In the genomic region with DNA sequence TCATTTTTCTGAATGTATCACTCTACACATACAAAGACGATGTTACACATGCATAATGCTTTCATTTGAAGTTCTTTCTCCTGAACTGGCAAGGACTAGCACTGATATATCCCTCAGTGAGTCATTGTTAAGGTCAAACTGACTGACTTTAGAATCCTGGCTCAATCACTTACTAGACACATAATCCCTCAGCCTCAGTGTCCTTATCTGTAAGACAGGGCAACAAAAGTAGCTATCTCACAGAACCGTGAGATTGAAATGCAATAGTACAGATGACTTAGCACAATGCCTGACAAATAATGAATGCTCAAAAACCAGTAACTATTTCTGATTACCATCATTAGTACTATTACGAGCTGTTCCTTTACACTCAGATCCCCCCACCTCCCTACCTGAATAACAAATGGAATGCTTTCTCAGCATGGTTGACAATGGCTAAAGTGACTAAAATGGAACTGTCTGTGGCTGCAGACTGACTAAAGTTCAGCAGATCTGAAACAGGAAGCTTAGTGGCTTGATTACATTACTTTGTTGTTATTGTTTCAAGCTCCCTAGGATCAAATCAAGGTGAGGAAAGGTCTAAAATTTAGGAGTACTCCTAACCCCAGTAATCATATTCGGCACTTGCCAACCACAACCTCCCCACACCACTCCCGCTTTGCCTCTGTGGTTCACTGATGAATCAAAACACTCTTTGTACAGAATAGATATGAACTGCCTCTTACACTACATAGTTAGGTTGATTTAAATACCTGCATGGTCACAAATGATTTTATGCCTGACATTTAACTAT, we compare ENCODE assay signal across 1 cellular context.
TF ChIP-seq lines count a peak whose summit lies in the region.

No MANE protein-coding gene starts in this region.

TF ChIP-seq in K562, 482 proteins besides CTCF, POLR2A, EP300 and RAD21 (continued from another document and continues in another):
- TF ChIP-seq, protein P1, sequence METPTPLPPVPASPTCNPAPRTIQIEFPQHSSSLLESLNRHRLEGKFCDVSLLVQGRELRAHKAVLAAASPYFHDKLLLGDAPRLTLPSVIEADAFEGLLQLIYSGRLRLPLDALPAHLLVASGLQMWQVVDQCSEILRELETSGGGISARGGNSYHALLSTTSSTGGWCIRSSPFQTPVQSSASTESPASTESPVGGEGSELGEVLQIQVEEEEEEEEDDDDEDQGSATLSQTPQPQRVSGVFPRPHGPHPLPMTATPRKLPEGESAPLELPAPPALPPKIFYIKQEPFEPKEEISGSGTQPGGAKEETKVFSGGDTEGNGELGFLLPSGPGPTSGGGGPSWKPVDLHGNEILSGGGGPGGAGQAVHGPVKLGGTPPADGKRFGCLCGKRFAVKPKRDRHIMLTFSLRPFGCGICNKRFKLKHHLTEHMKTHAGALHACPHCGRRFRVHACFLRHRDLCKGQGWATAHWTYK (CRISPR knock-in tag; IDR thresholded peaks at IDR 0.05) = no peak
- TF ChIP-seq ZNF384 (IDR thresholded peaks at IDR 0.05; ENCODE audit: low read depth, low read length) (no peak), SMAD4 (CRISPR knock-in tag; conservative IDR thresholded peaks at IDR 0.05) (0 out of 2 replicates have a peak, but pooled peaks have one; percentile 40), XRCC3 (IDR thresholded peaks at IDR 0.05) (no peak), ZBED1 (IDR thresholded peaks at IDR 0.05) (no peak), SMARCC2 (IDR thresholded peaks at IDR 0.05; ENCODE audit: low read depth) (peak; percentile 51; the same call in 1 of the 2 replicates), HNRNPUL1 (IDR thresholded peaks at IDR 0.05; ENCODE audit: low read length) (no peak), CBFA2T3 (IDR thresholded peaks at IDR 0.05) (peak; percentile 94), ZNF197 (CRISPR knock-in tag; IDR thresholded peaks at IDR 0.05; ENCODE audit: low read depth) (no peak), TAF9B (IDR thresholded peaks at IDR 0.05; ENCODE audit: partially characterized antibody) (no peak), ZNF316 (IDR thresholded peaks at IDR 0.05) (peak; percentile 74), MTA2 (IDR thresholded peaks at IDR 0.05; ENCODE audit: low read depth) (peak; percentile 68), ZNF644 (tag; IDR thresholded peaks at IDR 0.05; ENCODE audit: low read depth) (peak; percentile 81; the same call in 1 of the 2 replicates), CREM (IDR thresholded peaks at IDR 0.05; ENCODE audit: low read depth) (0 out of 2 replicates have a peak, but pooled peaks have one; percentile 31), MEIS2 (IDR thresholded peaks at IDR 0.05; ENCODE audit: partially characterized antibody) (peak; percentile 75), ARNT (IDR thresholded peaks at IDR 0.05) (peak in 1 of 2 experiments; percentile 31; a peak in 1 of 4 replicates), ARHGAP35 (IDR thresholded peaks at IDR 0.05; ENCODE audit: partially characterized antibody) (no peak), ELF4 (CRISPR knock-in tag; IDR thresholded peaks at IDR 0.05) (no peak), TCF3 (CRISPR knock-in tag; IDR thresholded peaks at IDR 0.05) (peak; percentile 80), GABPA (tag; conservative IDR thresholded peaks at IDR 0.05; ENCODE audit: low read depth) (no peak), TEAD4 (IDR thresholded peaks at IDR 0.05; ENCODE audit: low read length) (peak; percentile 89), TEAD4 (CRISPR knock-in tag; IDR thresholded peaks at IDR 0.05; ENCODE audit: borderline replicate concordance) (no peak), ZNF57 (CRISPR knock-in tag; IDR thresholded peaks at IDR 0.05) (no peak), ADNP (tag; IDR thresholded peaks at IDR 0.05) (no peak), PTBP1 (IDR thresholded peaks at IDR 0.05; ENCODE audit: low read depth, low read length) (no peak), ZNF444 (CRISPR knock-in tag; IDR thresholded peaks at IDR 0.05) (no peak), HDAC1 (IDR thresholded peaks at IDR 0.05) (peak in 1 of 2 experiments; percentile 97; a peak in 2 of 4 replicates), ZBTB17 (CRISPR knock-in tag; IDR thresholded peaks at IDR 0.05) (no peak), COPS2 (conservative IDR thresholded peaks at IDR 0.05) (no peak), MYC (IDR thresholded peaks at IDR 0.05; ENCODE audit: low read depth, low read length) (no peak), MYC (CRISPR knock-in tag; IDR thresholded peaks at IDR 0.05; ENCODE audit: borderline replicate concordance, low read depth) (no peak), C11orf30 (IDR thresholded peaks at IDR 0.05; ENCODE audit: low read depth) (peak; percentile 85), SRSF9 (IDR thresholded peaks at IDR 0.05; ENCODE audit: borderline replicate concordance, low read depth, low read length) (no peak), EP400 (IDR thresholded peaks at IDR 0.05) (no peak), GABPB1 (CRISPR knock-in tag; IDR thresholded peaks at IDR 0.05) (no peak), FOSL1 (tag; conservative IDR thresholded peaks at IDR 0.05) (peak; percentile 95), ILF3 (IDR thresholded peaks at IDR 0.05; ENCODE audit: borderline replicate concordance) (no peak), FIP1L1 (IDR thresholded peaks at IDR 0.05; ENCODE audit: low read depth, low read length, poor library complexity, severe bottlenecking) (no peak)
- TF ChIP-seq, protein P2, sequence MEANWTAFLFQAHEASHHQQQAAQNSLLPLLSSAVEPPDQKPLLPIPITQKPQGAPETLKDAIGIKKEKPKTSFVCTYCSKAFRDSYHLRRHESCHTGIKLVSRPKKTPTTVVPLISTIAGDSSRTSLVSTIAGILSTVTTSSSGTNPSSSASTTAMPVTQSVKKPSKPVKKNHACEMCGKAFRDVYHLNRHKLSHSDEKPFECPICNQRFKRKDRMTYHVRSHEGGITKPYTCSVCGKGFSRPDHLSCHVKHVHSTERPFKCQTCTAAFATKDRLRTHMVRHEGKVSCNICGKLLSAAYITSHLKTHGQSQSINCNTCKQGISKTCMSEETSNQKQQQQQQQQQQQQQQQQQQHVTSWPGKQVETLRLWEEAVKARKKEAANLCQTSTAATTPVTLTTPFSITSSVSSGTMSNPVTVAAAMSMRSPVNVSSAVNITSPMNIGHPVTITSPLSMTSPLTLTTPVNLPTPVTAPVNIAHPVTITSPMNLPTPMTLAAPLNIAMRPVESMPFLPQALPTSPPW (CRISPR knock-in tag; IDR thresholded peaks at IDR 0.05) = 0 out of 2 replicates have a peak, but pooled peaks have one; percentile 17
- TF ChIP-seq, protein P3, sequence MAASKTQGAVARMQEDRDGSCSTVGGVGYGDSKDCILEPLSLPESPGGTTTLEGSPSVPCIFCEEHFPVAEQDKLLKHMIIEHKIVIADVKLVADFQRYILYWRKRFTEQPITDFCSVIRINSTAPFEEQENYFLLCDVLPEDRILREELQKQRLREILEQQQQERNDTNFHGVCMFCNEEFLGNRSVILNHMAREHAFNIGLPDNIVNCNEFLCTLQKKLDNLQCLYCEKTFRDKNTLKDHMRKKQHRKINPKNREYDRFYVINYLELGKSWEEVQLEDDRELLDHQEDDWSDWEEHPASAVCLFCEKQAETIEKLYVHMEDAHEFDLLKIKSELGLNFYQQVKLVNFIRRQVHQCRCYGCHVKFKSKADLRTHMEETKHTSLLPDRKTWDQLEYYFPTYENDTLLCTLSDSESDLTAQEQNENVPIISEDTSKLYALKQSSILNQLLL (CRISPR knock-in tag; IDR thresholded peaks at IDR 0.05; ENCODE audit: borderline replicate concordance) = no peak
- TF ChIP-seq, protein P4, sequence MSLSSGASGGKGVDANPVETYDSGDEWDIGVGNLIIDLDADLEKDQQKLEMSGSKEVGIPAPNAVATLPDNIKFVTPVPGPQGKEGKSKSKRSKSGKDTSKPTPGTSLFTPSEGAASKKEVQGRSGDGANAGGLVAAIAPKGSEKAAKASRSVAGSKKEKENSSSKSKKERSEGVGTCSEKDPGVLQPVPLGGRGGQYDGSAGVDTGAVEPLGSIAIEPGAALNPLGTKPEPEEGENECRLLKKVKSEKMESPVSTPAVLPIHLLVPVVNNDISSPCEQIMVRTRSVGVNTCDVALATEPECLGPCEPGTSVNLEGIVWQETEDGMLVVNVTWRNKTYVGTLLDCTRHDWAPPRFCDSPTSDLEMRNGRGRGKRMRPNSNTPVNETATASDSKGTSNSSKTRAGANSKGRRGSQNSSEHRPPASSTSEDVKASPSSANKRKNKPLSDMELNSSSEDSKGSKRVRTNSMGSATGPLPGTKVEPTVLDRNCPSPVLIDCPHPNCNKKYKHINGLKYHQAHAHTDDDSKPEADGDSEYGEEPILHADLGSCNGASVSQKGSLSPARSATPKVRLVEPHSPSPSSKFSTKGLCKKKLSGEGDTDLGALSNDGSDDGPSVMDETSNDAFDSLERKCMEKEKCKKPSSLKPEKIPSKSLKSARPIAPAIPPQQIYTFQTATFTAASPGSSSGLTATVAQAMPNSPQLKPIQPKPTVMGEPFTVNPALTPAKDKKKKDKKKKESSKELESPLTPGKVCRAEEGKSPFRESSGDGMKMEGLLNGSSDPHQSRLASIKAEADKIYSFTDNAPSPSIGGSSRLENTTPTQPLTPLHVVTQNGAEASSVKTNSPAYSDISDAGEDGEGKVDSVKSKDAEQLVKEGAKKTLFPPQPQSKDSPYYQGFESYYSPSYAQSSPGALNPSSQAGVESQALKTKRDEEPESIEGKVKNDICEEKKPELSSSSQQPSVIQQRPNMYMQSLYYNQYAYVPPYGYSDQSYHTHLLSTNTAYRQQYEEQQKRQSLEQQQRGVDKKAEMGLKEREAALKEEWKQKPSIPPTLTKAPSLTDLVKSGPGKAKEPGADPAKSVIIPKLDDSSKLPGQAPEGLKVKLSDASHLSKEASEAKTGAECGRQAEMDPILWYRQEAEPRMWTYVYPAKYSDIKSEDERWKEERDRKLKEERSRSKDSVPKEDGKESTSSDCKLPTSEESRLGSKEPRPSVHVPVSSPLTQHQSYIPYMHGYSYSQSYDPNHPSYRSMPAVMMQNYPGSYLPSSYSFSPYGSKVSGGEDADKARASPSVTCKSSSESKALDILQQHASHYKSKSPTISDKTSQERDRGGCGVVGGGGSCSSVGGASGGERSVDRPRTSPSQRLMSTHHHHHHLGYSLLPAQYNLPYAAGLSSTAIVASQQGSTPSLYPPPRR (CRISPR knock-in tag; IDR thresholded peaks at IDR 0.05; ENCODE audit: borderline replicate concordance) = no peak
- TF ChIP-seq, protein P5, sequence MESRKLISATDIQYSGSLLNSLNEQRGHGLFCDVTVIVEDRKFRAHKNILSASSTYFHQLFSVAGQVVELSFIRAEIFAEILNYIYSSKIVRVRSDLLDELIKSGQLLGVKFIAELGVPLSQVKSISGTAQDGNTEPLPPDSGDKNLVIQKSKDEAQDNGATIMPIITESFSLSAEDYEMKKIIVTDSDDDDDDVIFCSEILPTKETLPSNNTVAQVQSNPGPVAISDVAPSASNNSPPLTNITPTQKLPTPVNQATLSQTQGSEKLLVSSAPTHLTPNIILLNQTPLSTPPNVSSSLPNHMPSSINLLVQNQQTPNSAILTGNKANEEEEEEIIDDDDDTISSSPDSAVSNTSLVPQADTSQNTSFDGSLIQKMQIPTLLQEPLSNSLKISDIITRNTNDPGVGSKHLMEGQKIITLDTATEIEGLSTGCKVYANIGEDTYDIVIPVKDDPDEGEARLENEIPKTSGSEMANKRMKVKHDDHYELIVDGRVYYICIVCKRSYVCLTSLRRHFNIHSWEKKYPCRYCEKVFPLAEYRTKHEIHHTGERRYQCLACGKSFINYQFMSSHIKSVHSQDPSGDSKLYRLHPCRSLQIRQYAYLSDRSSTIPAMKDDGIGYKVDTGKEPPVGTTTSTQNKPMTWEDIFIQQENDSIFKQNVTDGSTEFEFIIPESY (CRISPR knock-in tag; IDR thresholded peaks at IDR 0.05) = 0 out of 2 replicates have a peak, but pooled peaks have one; percentile 18
- TF ChIP-seq, protein P6, sequence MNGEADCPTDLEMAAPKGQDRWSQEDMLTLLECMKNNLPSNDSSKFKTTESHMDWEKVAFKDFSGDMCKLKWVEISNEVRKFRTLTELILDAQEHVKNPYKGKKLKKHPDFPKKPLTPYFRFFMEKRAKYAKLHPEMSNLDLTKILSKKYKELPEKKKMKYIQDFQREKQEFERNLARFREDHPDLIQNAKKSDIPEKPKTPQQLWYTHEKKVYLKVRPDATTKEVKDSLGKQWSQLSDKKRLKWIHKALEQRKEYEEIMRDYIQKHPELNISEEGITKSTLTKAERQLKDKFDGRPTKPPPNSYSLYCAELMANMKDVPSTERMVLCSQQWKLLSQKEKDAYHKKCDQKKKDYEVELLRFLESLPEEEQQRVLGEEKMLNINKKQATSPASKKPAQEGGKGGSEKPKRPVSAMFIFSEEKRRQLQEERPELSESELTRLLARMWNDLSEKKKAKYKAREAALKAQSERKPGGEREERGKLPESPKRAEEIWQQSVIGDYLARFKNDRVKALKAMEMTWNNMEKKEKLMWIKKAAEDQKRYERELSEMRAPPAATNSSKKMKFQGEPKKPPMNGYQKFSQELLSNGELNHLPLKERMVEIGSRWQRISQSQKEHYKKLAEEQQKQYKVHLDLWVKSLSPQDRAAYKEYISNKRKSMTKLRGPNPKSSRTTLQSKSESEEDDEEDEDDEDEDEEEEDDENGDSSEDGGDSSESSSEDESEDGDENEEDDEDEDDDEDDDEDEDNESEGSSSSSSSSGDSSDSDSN (IDR thresholded peaks at IDR 0.05; ENCODE audit: borderline replicate concordance in 1 of 2, low read depth in 2 of 2, low read length in 2 of 2) = no peak
- TF ChIP-seq, protein P7, sequence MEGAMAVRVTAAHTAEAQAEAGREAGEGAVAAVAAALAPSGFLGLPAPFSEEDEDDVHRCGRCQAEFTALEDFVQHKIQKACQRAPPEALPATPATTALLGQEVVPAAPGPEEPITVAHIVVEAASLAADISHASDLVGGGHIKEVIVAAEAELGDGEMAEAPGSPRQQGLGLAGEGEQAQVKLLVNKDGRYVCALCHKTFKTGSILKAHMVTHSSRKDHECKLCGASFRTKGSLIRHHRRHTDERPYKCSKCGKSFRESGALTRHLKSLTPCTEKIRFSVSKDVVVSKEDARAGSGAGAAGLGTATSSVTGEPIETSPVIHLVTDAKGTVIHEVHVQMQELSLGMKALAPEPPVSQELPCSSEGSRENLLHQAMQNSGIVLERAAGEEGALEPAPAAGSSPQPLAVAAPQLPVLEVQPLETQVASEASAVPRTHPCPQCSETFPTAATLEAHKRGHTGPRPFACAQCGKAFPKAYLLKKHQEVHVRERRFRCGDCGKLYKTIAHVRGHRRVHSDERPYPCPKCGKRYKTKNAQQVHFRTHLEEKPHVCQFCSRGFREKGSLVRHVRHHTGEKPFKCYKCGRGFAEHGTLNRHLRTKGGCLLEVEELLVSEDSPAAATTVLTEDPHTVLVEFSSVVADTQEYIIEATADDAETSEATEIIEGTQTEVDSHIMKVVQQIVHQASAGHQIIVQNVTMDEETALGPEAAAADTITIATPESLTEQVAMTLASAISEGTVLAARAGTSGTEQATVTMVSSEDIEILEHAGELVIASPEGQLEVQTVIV (CRISPR knock-in tag; IDR thresholded peaks at IDR 0.05; ENCODE audit: borderline replicate concordance) = no peak
- TF ChIP-seq, protein P8, sequence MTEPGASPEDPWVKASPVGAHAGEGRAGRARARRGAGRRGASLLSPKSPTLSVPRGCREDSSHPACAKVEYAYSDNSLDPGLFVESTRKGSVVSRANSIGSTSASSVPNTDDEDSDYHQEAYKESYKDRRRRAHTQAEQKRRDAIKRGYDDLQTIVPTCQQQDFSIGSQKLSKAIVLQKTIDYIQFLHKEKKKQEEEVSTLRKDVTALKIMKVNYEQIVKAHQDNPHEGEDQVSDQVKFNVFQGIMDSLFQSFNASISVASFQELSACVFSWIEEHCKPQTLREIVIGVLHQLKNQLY (CRISPR knock-in tag; conservative IDR thresholded peaks at IDR 0.05) = no peak
- TF ChIP-seq, protein P9, sequence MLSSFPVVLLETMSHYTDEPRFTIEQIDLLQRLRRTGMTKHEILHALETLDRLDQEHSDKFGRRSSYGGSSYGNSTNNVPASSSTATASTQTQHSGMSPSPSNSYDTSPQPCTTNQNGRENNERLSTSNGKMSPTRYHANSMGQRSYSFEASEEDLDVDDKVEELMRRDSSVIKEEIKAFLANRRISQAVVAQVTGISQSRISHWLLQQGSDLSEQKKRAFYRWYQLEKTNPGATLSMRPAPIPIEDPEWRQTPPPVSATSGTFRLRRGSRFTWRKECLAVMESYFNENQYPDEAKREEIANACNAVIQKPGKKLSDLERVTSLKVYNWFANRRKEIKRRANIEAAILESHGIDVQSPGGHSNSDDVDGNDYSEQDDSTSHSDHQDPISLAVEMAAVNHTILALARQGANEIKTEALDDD (IDR thresholded peaks at IDR 0.05) = peak; percentile 90
